ENCODE assay signal across 1 cellular context in genomic region chr17:6669479-6670212, GRCh38.
TF ChIP-seq lines count a peak whose summit lies in the region.

No MANE protein-coding gene starts in this region.

TF ChIP-seq in HCT116, 20 proteins besides CTCF, POLR2A, EP300 and RAD21:
- TF ChIP-seq SP1 (IDR thresholded peaks at IDR 0.05; ENCODE audit: low read depth) (peak; percentile 74), POLR2AphosphoS5 (IDR thresholded peaks at IDR 0.05; ENCODE audit: low read depth, low read length) (peak; percentile 62), SRF (IDR thresholded peaks at IDR 0.05; ENCODE audit: low read depth) (no peak; the same call in 1 of the 2 replicates), ATF3 (IDR thresholded peaks at IDR 0.05) (no peak), EZH2phosphoT487 (IDR thresholded peaks at IDR 0.05; ENCODE audit: borderline replicate concordance) (no peak), FOSL1 (IDR thresholded peaks at IDR 0.05; ENCODE audit: low read depth) (peak; percentile 79), JUND (IDR thresholded peaks at IDR 0.05) (peak; percentile 74), CEBPB (IDR thresholded peaks at IDR 0.05; ENCODE audit: low read depth) (no peak), CBX3 (IDR thresholded peaks at IDR 0.05; ENCODE audit: low read depth) (peak; percentile 59; the same call in 1 of the 2 replicates), SIN3A (IDR thresholded peaks at IDR 0.05; ENCODE audit: low read depth) (no peak), TCF7L2 (IDR thresholded peaks at IDR 0.05; ENCODE audit: borderline replicate concordance, extremely low read depth, insufficient read depth, insufficient read length) (no peak), MAX (IDR thresholded peaks at IDR 0.05) (peak; percentile 60), ZFX (IDR thresholded peaks at IDR 0.05) (no peak), ELF1 (IDR thresholded peaks at IDR 0.05; ENCODE audit: borderline replicate concordance, low read depth) (no peak), ZNF274 (IDR thresholded peaks at IDR 0.05; ENCODE audit: low read depth, low read length) (no peak), REST (IDR thresholded peaks at IDR 0.05; ENCODE audit: low read depth) (no peak), YY1 (IDR thresholded peaks at IDR 0.05; ENCODE audit: extremely low read depth, insufficient replicate concordance, low read depth, low read length) (no peak)
